In the genomic region with DNA sequence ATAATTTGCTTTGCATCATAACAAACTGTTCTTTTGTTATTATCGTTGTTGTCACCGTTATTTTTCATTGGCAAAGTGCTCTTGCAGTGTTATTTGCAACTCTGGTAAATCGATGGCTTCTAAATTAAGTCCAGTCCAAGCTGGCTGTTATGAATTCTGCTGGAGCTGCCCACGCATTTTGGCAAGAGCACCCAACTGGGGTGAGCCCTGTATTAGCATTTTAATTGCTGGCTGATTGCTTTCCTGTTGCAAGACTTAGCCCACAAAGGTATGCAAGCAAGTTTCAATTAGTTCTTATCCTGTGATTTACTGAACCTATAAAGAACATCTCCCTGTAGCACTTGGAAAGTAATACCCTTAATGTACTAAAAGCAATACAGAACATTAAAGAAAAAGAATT, we compare ENCODE assay signal across 18 cellular contexts.
DNase-seq lines count a peak whose midpoint lies in the region; ATAC-seq and TF ChIP-seq lines count a peak whose summit lies in the region.
"Had no signal": no experiment of that assay in that cellular context is flagged by ENCODE, and none has a peak within 500 bp of the region (broad histone marks: within the 10 kb centered on the region; RNA-seq: fewer than 3 reads in every experiment).

No MANE protein-coding gene starts in this region.

- H3K79me2 ChIP-seq in H9 (ENCODE audit: insufficient read depth, low read length) = no peaks in the 10 kb centered on the region

- no peak overlapping the region for H2AK5ac ChIP-seq in H9 (ENCODE audit: insufficient read length, low read length)

- no peaks in the 10 kb centered on the region for H3K27me3 Mint-ChIP-seq in H9 (ENCODE audit: low read depth)

- H3K27me3 ChIP-seq in H9 (ENCODE audit: insufficient read depth, low read length) = no peaks in the 10 kb centered on the region

- H3K23ac ChIP-seq in H9 (ENCODE audit: insufficient read length, low read depth, low read length) = no peak overlapping the region

- H3K4ac ChIP-seq in H9 (ENCODE audit: low read depth, low read length) = no peak overlapping the region

- H3K4me1 Mint-ChIP-seq in H9 = peaks cover 68 to 77% of the 10 kb centered on the region in 2 experiments

- H3K27ac ChIP-seq in H9 (ENCODE audit: insufficient read length, low read depth, low read length) = peak overlapping the region; percentile 34
- H3K27ac ChIP-seq: GM23248, RWPE1 had no signal

- no peak overlapping the region for H2BK120ac ChIP-seq in H9 (ENCODE audit: low read depth, low read length, poor library complexity, severe bottlenecking)

- H3K14ac ChIP-seq in H9 (ENCODE audit: insufficient read depth, low read length) = no peak overlapping the region

- no peak overlapping the region for H2BK15ac ChIP-seq in H9 (ENCODE audit: low read depth, low read length)

- H3K9me3 Mint-ChIP-seq in H9 = peaks cover 3 to 7% of the 10 kb centered on the region in 2 experiments; a peak in 3 of 5 replicates

- H3K4me2 ChIP-seq in H9 (ENCODE audit: insufficient read depth, insufficient read length, low read length) = peak overlapping the region; percentile 19

- H3K56ac ChIP-seq in H9 (ENCODE audit: insufficient read length, low read depth, low read length) = no peak overlapping the region

- H3K79me1 ChIP-seq in H9 (ENCODE audit: insufficient read depth, low read depth, low read length, poor library complexity, severe bottlenecking) = no peaks in the 10 kb centered on the region

- no peak overlapping the region for H3K18ac ChIP-seq in H9 (ENCODE audit: insufficient read length, low read depth, low read length)

- DNase-seq in H9 = no peak
- DNase-seq in astrocyte of the hippocampus (ENCODE audit: low read depth, low spot score) = peak; percentile 24
- peak; percentile 10 for DNase-seq in retinal pigment epithelial cell (ENCODE audit: low read depth)
- DNase-seq in activated CD4-positive, alpha-beta T cell treated with anti-CD3 and anti-CD28 coated beads, Interleukin-2, amount 50 U/mL, for 4 hours = no peak
- DNase-seq in activated CD4-positive, alpha-beta T cell treated with anti-CD3 and anti-CD28 coated beads for 4 hours = no peak
- DNase-seq: C1 segment of cervical spinal cord, GF-D8, GM23248, KG1, MV-4-11, NCI-H187, NCI-H2227 treated with DMSO at 0.1 percent for 48 hours, NCI-H510A treated with DMSO at 0.1 percent for 48 hours, NCI-H82, SIG-M5 had no signal

- H3K36me3 Mint-ChIP-seq in H9 (ENCODE audit: insufficient read depth in 1 of 3, low read depth in 3 of 3) = peaks cover under 1 to 6% (median 5%) of the 10 kb centered on the region in 3 experiments; a peak in 5 of 7 replicates

- ATAC-seq in HG02571 (IDR thresholded peaks at IDR 0.05; ENCODE audit: unreplicated experiment) = no peak

- peak overlapping the region; percentile 17; the same call in 1 of the 2 replicates for H3K4me3 ChIP-seq in iPS-18c (ENCODE audit: insufficient read depth, low read depth, low read length)
- no peak overlapping the region for H3K4me3 ChIP-seq in retinal pigment epithelial cell (ENCODE audit: low read length)
- H3K4me3 ChIP-seq: GM23248 had no signal

- no peaks in the 10 kb centered on the region for H3K23me2 ChIP-seq in H9 (ENCODE audit: insufficient read length, low read depth, low read length, poor library complexity, severe bottlenecking)

- TF ChIP-seq CTCF in H9 (conservative IDR thresholded peaks at IDR 0.05) (no peak), retinal pigment epithelial cell (conservative IDR thresholded peaks at IDR 0.05; ENCODE audit: low read depth, low read length) (no peak)

- H2AFZ ChIP-seq in H9 (ENCODE audit: low read length) = no peak overlapping the region
- H2AFZ ChIP-seq: GM23248 had no signal

- no peak overlapping the region for H4K5ac ChIP-seq in H9 (ENCODE audit: insufficient read length, low read depth, low read length)

- H2BK20ac ChIP-seq in H9 (ENCODE audit: low read depth, low read length, poor library complexity, severe bottlenecking) = no peak overlapping the region

- no peak overlapping the region for H3K9ac ChIP-seq in H9 (ENCODE audit: extremely low read depth, insufficient read length, low read length)
- H3K9ac ChIP-seq: GM23248 had no signal

- peaks cover 16% of the 10 kb centered on the region; the same call in 1 of the 2 replicates for H3K4me1 ChIP-seq in H9 (ENCODE audit: insufficient read depth, low read length)

- H3K4me3 Mint-ChIP-seq in H9 = peak overlapping the region in 1 of 2 experiments; percentile 38; a peak in 2 of 5 replicates

- H3K27ac Mint-ChIP-seq in H9 = peak overlapping the region in 2 of 3 experiments; percentile 85 to 86; a peak in 4 of 7 replicates

- H4K8ac ChIP-seq in H9 (replicated peaks; ENCODE audit: insufficient read length, low read depth, low read length) = no peak overlapping the region

- no peak overlapping the region for H2BK12ac ChIP-seq in H9 (ENCODE audit: insufficient read length, low read depth, low read length)

- no peak overlapping the region for H4K91ac ChIP-seq in H9 (ENCODE audit: insufficient read length, low read depth, low read length)

- H2BK5ac ChIP-seq in H9 (ENCODE audit: insufficient read length, low read length) = no peak overlapping the region

- H3T11ph ChIP-seq in H9 (ENCODE audit: low read length) = no peak overlapping the region

- H3K9me3 ChIP-seq in H9 (ENCODE audit: control insufficient read depth, low read depth, low read length) = no peaks in the 10 kb centered on the region
- no peaks in the 10 kb centered on the region for H3K9me3 ChIP-seq in iPS-18c (ENCODE audit: control insufficient read depth, insufficient read depth, low read length)

- H4K20me1 ChIP-seq in H9 (ENCODE audit: control insufficient read depth, insufficient read depth, insufficient read length) = no peaks in the 10 kb centered on the region

- WGBS in H9 (ENCODE audit: extremely low coverage, insufficient read length, low lambda C conversion rate) = no CpG with 5 or more reads among the region's 4 CpGs

Comparison
In these comparisons a context has a peak if more than half of its experiments do, and no peak if none do; other contexts are left out.
1. DNase-seq: peak in astrocyte of the hippocampus (single experiment) and retinal pigment epithelial cell (single experiment); none in H9 (single experiment), activated CD4-positive, alpha-beta T cell treated with anti-CD3 and anti-CD28 coated beads, Interleukin-2, amount 50 U/mL, for 4 hours (0 of 2) and activated CD4-positive, alpha-beta T cell treated with anti-CD3 and anti-CD28 coated beads for 4 hours (0 of 2).